Comparison of ENCODE assay signal across 1 cellular context in the genomic region with DNA sequence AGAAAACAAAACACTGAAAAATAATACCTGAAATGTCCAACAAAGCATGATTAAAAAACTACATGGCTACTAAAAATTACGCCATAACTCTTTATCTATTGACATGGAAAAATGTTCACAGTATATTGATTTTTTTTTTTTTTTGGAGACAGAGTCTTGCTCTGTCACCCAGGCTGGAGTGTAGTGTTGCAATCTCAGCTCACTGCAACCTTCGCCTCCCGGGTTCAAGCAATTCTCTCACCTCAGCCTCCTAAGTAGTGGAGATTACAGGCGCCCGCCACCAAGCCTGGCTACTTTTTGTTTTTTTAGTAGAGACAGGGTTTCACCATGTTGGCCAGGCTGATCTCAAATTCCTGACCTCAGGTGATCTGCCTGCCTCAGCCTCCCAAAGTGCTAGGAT.
A peak's percentile ranks its signal among the peaks of the same experiment; 100 is the strongest.
TF ChIP-seq lines count a peak whose summit lies in the region.
"Not testable (repeated sequence)": the region's sequence is repeated elsewhere in the genome, so short reads cannot be mapped to it uniquely, and the experiment has no call there.

No MANE protein-coding gene starts in this region.

TF ChIP-seq in HepG2, 621 proteins besides CTCF, POLR2A, EP300 and RAD21 (continued from another document):
- not testable (repeated sequence) for TF ChIP-seq SOX13, SOX6, FOXP1, CREB1, FOXA1 (IDR thresholded peaks at IDR 0.05)
- TF ChIP-seq SOX13 (CRISPR knock-in tag; conservative IDR thresholded peaks at IDR 0.05 in 1 of 2, IDR thresholded peaks at IDR 0.05 in 1 of 2): 0 out of 4 replicates have a peak, but pooled peaks of 1 of the 2 experiments have one; percentile 26
- 0 out of 2 replicates have a peak, but pooled peaks have one; percentile 27 for TF ChIP-seq ZMYM4 (CRISPR knock-in tag; IDR thresholded peaks at IDR 0.05)
- peak; percentile 50; the same call in 1 of the 2 replicates for TF ChIP-seq SOX6 (CRISPR knock-in tag; IDR thresholded peaks at IDR 0.05)
- peak; percentile 50; the same call in 1 of the 2 replicates for TF ChIP-seq RXRA (CRISPR knock-in tag; IDR thresholded peaks at IDR 0.05)
- TF ChIP-seq, protein P1, sequence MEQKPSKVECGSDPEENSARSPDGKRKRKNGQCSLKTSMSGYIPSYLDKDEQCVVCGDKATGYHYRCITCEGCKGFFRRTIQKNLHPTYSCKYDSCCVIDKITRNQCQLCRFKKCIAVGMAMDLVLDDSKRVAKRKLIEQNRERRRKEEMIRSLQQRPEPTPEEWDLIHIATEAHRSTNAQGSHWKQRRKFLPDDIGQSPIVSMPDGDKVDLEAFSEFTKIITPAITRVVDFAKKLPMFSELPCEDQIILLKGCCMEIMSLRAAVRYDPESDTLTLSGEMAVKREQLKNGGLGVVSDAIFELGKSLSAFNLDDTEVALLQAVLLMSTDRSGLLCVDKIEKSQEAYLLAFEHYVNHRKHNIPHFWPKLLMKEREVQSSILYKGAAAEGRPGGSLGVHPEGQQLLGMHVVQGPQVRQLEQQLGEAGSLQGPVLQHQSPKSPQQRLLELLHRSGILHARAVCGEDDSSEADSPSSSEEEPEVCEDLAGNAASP (CRISPR knock-in tag; IDR thresholded peaks at IDR 0.05; ENCODE audit: borderline replicate concordance): peak; percentile 55; the same call in 1 of the 2 replicates
- TF ChIP-seq, protein P2, sequence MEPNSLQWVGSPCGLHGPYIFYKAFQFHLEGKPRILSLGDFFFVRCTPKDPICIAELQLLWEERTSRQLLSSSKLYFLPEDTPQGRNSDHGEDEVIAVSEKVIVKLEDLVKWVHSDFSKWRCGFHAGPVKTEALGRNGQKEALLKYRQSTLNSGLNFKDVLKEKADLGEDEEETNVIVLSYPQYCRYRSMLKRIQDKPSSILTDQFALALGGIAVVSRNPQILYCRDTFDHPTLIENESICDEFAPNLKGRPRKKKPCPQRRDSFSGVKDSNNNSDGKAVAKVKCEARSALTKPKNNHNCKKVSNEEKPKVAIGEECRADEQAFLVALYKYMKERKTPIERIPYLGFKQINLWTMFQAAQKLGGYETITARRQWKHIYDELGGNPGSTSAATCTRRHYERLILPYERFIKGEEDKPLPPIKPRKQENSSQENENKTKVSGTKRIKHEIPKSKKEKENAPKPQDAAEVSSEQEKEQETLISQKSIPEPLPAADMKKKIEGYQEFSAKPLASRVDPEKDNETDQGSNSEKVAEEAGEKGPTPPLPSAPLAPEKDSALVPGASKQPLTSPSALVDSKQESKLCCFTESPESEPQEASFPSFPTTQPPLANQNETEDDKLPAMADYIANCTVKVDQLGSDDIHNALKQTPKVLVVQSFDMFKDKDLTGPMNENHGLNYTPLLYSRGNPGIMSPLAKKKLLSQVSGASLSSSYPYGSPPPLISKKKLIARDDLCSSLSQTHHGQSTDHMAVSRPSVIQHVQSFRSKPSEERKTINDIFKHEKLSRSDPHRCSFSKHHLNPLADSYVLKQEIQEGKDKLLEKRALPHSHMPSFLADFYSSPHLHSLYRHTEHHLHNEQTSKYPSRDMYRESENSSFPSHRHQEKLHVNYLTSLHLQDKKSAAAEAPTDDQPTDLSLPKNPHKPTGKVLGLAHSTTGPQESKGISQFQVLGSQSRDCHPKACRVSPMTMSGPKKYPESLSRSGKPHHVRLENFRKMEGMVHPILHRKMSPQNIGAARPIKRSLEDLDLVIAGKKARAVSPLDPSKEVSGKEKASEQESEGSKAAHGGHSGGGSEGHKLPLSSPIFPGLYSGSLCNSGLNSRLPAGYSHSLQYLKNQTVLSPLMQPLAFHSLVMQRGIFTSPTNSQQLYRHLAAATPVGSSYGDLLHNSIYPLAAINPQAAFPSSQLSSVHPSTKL (CRISPR knock-in tag; IDR thresholded peaks at IDR 0.05): peak; percentile 70; the same call in 1 of the 2 replicates
- peak; percentile 56; the same call in 1 of the 2 replicates for TF ChIP-seq CEBPB (IDR thresholded peaks at IDR 0.05; ENCODE audit: borderline replicate concordance, low read depth, low read length)
- TF ChIP-seq, protein P3, sequence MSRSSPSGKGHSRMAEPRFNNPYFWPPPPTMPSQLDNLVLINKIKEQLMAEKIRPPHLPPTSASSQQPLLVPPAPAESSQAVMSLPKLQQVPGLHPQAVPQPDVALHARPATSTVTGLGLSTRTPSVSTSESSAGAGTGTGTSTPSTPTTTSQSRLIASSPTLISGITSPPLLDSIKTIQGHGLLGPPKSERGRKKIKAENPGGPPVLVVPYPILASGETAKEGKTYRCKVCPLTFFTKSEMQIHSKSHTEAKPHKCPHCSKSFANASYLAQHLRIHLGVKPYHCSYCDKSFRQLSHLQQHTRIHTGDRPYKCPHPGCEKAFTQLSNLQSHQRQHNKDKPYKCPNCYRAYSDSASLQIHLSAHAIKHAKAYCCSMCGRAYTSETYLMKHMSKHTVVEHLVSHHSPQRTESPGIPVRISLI (CRISPR knock-in tag; IDR thresholded peaks at IDR 0.05; ENCODE audit: borderline replicate concordance): peak; percentile 89
- TF ChIP-seq, protein P4, sequence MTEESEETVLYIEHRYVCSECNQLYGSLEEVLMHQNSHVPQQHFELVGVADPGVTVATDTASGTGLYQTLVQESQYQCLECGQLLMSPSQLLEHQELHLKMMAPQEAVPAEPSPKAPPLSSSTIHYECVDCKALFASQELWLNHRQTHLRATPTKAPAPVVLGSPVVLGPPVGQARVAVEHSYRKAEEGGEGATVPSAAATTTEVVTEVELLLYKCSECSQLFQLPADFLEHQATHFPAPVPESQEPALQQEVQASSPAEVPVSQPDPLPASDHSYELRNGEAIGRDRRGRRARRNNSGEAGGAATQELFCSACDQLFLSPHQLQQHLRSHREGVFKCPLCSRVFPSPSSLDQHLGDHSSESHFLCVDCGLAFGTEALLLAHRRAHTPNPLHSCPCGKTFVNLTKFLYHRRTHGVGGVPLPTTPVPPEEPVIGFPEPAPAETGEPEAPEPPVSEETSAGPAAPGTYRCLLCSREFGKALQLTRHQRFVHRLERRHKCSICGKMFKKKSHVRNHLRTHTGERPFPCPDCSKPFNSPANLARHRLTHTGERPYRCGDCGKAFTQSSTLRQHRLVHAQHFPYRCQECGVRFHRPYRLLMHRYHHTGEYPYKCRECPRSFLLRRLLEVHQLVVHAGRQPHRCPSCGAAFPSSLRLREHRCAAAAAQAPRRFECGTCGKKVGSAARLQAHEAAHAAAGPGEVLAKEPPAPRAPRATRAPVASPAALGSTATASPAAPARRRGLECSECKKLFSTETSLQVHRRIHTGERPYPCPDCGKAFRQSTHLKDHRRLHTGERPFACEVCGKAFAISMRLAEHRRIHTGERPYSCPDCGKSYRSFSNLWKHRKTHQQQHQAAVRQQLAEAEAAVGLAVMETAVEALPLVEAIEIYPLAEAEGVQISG (CRISPR knock-in tag; IDR thresholded peaks at IDR 0.05): 0 out of 2 replicates have a peak, but pooled peaks have one; percentile 15
- peak; percentile 61 for TF ChIP-seq HNF4A (CRISPR knock-in tag; IDR thresholded peaks at IDR 0.05)
- 0 out of 2 replicates have a peak, but pooled peaks have one; percentile 49 for TF ChIP-seq HOXA3 (CRISPR knock-in tag; IDR thresholded peaks at IDR 0.05)
- peak; percentile 55; the same call in 1 of the 2 replicates for TF ChIP-seq ISL2 (CRISPR knock-in tag; IDR thresholded peaks at IDR 0.05)
- 0 out of 2 replicates have a peak, but pooled peaks have one; percentile 18 for TF ChIP-seq TARDBP (CRISPR knock-in tag; IDR thresholded peaks at IDR 0.05)
- TF ChIP-seq, protein P5, sequence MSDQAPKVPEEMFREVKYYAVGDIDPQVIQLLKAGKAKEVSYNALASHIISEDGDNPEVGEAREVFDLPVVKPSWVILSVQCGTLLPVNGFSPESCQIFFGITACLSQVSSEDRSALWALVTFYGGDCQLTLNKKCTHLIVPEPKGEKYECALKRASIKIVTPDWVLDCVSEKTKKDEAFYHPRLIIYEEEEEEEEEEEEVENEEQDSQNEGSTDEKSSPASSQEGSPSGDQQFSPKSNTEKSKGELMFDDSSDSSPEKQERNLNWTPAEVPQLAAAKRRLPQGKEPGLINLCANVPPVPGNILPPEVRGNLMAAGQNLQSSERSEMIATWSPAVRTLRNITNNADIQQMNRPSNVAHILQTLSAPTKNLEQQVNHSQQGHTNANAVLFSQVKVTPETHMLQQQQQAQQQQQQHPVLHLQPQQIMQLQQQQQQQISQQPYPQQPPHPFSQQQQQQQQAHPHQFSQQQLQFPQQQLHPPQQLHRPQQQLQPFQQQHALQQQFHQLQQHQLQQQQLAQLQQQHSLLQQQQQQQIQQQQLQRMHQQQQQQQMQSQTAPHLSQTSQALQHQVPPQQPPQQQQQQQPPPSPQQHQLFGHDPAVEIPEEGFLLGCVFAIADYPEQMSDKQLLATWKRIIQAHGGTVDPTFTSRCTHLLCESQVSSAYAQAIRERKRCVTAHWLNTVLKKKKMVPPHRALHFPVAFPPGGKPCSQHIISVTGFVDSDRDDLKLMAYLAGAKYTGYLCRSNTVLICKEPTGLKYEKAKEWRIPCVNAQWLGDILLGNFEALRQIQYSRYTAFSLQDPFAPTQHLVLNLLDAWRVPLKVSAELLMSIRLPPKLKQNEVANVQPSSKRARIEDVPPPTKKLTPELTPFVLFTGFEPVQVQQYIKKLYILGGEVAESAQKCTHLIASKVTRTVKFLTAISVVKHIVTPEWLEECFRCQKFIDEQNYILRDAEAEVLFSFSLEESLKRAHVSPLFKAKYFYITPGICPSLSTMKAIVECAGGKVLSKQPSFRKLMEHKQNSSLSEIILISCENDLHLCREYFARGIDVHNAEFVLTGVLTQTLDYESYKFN (CRISPR knock-in tag; conservative IDR thresholded peaks at IDR 0.05): peak; percentile 46
- peak; percentile 20; the same call in 1 of the 2 replicates for TF ChIP-seq FOXP1 (CRISPR knock-in tag; IDR thresholded peaks at IDR 0.05)
- TF ChIP-seq SALL1 (CRISPR knock-in tag; IDR thresholded peaks at IDR 0.05): peak; percentile 81
- peak; percentile 73; the same call in 1 of the 2 replicates for TF ChIP-seq KDM1A (CRISPR knock-in tag; IDR thresholded peaks at IDR 0.05)
- TF ChIP-seq ZNF460 (CRISPR knock-in tag; IDR thresholded peaks at IDR 0.05; ENCODE audit: borderline replicate concordance): peak; percentile 90
- peak; percentile 83 for TF ChIP-seq ONECUT2 (CRISPR knock-in tag; IDR thresholded peaks at IDR 0.05)
- peak; percentile 37; the same call in 1 of the 2 replicates for TF ChIP-seq CREB1 (CRISPR knock-in tag; IDR thresholded peaks at IDR 0.05)
- TF ChIP-seq ZKSCAN5 (CRISPR knock-in tag; IDR thresholded peaks at IDR 0.05): peak; percentile 44; the same call in 1 of the 2 replicates
- TF ChIP-seq MED1 (CRISPR knock-in tag; IDR thresholded peaks at IDR 0.05): peak; percentile 50
- TF ChIP-seq NCOA2 (CRISPR knock-in tag; IDR thresholded peaks at IDR 0.05): peak; percentile 51; the same call in 1 of the 2 replicates
- TF ChIP-seq HDAC2 (CRISPR knock-in tag; IDR thresholded peaks at IDR 0.05): peak; percentile 41; the same call in 1 of the 2 replicates
- TF ChIP-seq RARA (CRISPR knock-in tag; IDR thresholded peaks at IDR 0.05): peak; percentile 30; the same call in 1 of the 2 replicates
- TF ChIP-seq CEBPG (CRISPR knock-in tag; IDR thresholded peaks at IDR 0.05): peak; percentile 83
- TF ChIP-seq FOXA1 (CRISPR knock-in tag; IDR thresholded peaks at IDR 0.05): 0 out of 2 replicates have a peak, but pooled peaks have one; percentile 6
- TF ChIP-seq, protein P6, sequence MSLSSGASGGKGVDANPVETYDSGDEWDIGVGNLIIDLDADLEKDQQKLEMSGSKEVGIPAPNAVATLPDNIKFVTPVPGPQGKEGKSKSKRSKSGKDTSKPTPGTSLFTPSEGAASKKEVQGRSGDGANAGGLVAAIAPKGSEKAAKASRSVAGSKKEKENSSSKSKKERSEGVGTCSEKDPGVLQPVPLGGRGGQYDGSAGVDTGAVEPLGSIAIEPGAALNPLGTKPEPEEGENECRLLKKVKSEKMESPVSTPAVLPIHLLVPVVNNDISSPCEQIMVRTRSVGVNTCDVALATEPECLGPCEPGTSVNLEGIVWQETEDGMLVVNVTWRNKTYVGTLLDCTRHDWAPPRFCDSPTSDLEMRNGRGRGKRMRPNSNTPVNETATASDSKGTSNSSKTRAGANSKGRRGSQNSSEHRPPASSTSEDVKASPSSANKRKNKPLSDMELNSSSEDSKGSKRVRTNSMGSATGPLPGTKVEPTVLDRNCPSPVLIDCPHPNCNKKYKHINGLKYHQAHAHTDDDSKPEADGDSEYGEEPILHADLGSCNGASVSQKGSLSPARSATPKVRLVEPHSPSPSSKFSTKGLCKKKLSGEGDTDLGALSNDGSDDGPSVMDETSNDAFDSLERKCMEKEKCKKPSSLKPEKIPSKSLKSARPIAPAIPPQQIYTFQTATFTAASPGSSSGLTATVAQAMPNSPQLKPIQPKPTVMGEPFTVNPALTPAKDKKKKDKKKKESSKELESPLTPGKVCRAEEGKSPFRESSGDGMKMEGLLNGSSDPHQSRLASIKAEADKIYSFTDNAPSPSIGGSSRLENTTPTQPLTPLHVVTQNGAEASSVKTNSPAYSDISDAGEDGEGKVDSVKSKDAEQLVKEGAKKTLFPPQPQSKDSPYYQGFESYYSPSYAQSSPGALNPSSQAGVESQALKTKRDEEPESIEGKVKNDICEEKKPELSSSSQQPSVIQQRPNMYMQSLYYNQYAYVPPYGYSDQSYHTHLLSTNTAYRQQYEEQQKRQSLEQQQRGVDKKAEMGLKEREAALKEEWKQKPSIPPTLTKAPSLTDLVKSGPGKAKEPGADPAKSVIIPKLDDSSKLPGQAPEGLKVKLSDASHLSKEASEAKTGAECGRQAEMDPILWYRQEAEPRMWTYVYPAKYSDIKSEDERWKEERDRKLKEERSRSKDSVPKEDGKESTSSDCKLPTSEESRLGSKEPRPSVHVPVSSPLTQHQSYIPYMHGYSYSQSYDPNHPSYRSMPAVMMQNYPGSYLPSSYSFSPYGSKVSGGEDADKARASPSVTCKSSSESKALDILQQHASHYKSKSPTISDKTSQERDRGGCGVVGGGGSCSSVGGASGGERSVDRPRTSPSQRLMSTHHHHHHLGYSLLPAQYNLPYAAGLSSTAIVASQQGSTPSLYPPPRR (CRISPR knock-in tag; IDR thresholded peaks at IDR 0.05; ENCODE audit: borderline replicate concordance): peak; percentile 20; the same call in 1 of the 2 replicates
- peak; percentile 26; the same call in 1 of the 2 replicates for TF ChIP-seq TCF7 (IDR thresholded peaks at IDR 0.05; ENCODE audit: low read depth)
- TF ChIP-seq, protein P7, sequence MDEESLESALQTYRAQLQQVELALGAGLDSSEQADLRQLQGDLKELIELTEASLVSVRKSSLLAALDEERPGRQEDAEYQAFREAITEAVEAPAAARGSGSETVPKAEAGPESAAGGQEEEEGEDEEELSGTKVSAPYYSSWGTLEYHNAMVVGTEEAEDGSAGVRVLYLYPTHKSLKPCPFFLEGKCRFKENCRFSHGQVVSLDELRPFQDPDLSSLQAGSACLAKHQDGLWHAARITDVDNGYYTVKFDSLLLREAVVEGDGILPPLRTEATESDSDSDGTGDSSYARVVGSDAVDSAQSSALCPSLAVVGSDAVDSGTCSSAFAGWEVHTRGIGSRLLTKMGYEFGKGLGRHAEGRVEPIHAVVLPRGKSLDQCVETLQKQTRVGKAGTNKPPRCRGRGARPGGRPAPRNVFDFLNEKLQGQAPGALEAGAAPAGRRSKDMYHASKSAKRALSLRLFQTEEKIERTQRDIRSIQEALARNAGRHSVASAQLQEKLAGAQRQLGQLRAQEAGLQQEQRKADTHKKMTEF (CRISPR knock-in tag; IDR thresholded peaks at IDR 0.05): peak; percentile 37; the same call in 1 of the 2 replicates
- peak; percentile 40 for TF ChIP-seq TBX2 (CRISPR knock-in tag; IDR thresholded peaks at IDR 0.05; ENCODE audit: borderline replicate concordance)
- 0 out of 2 replicates have a peak, but pooled peaks have one; percentile 31 for TF ChIP-seq ZNF124 (CRISPR knock-in tag; IDR thresholded peaks at IDR 0.05)
- peak; percentile 46; the same call in 1 of the 2 replicates for TF ChIP-seq KAT2B (IDR thresholded peaks at IDR 0.05; ENCODE audit: borderline replicate concordance, low read depth, low read length)
